Comparison of ENCODE assay signal across 8 cellular contexts in the genomic region with DNA sequence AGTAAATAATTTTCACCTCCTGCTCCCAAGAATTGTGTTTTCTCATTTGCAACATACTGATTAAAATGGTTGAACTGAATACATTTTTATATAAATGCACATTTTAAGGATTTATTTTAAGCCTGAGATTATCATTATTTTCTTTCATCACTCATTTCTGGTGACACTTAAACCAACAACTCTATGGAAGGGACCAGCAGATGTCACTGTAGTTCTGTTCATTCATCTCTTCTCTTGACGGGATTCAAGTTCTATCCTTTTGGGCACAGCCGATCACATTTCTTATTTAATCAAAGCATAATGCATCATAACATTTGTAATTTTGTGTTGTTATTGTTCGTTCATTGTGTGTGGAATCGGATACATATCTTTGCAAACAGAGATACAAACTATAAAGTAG.
DNase-seq lines count a peak whose midpoint lies in the region; ATAC-seq lines count a peak whose summit lies in the region.

No MANE protein-coding gene starts in this region.

- H2BK120ac ChIP-seq in mesenchymal stem cell (ENCODE audit: low read depth, low read length): no peak overlapping the region

- H3K14ac ChIP-seq in mesenchymal stem cell (ENCODE audit: low read length in 2 of 2): no peak overlapping the region

- H3K9ac ChIP-seq in mesenchymal stem cell (ENCODE audit: low read length): no peak overlapping the region

- no peak overlapping the region for H3K27ac ChIP-seq in mesenchymal stem cell (ENCODE audit: low read length, poor library complexity, severe bottlenecking)

- no peak overlapping the region for H3K4me2 ChIP-seq in mesenchymal stem cell (ENCODE audit: low read length, poor library complexity, severe bottlenecking)

- H2AK5ac ChIP-seq in mesenchymal stem cell (ENCODE audit: low read length, severe bottlenecking): no peak overlapping the region

- no peak overlapping the region for H2AFZ ChIP-seq in mesenchymal stem cell (ENCODE audit: low read depth, low read length)

- H3K36me3 ChIP-seq in mesenchymal stem cell (ENCODE audit: control insufficient read depth in 1 of 2, insufficient read depth in 2 of 2, low read depth in 1 of 2, low read length in 2 of 2): no peaks in the 10 kb centered on the region

- no peak overlapping the region for H4K91ac ChIP-seq in mesenchymal stem cell (ENCODE audit: low read length)

- no peaks in the 10 kb centered on the region for H3K9me3 ChIP-seq in mesenchymal stem cell (ENCODE audit: control insufficient read depth, low read length)

- H2BK12ac ChIP-seq in mesenchymal stem cell (ENCODE audit: low read length in 2 of 2): no peak overlapping the region

- H2BK5ac ChIP-seq in mesenchymal stem cell (ENCODE audit: low read depth, low read length, poor library complexity, severe bottlenecking): no peak overlapping the region

- DNase-seq in GM04504 (ENCODE audit: low read depth) (peak; percentile 48), NCI-H2171 (lab: John Stamatoyannopoulos, UW) (peak; percentile 4), cerebellar cortex (ENCODE audit: low spot score) (peak; percentile 88), mesenchymal stem cell (peak; percentile 74)
- DNase-seq in activated effector memory CD4-positive, alpha-beta T cell treated with Interleukin-2 at 50 U/mL for 16 hours: no peak
- no peak for DNase-seq in stimulated activated CD4-positive, alpha-beta T cell treated with anti-CD3 and anti-CD28 coated beads, Interleukin-4, amount 100 ng/mL, for 24 hours

- H3K23ac ChIP-seq in mesenchymal stem cell (ENCODE audit: low read length in 2 of 2): no peak overlapping the region

- H3K27me3 ChIP-seq in mesenchymal stem cell (ENCODE audit: control insufficient read depth in 1 of 2, insufficient read depth in 1 of 2, low read length in 2 of 2): peaks cover 0 to 16% of the 10 kb centered on the region in 2 experiments

- no CpG with 5 or more reads among the region's 4 CpGs for WGBS in mesenchymal stem cell

- no peak overlapping the region for H3K18ac ChIP-seq in mesenchymal stem cell (ENCODE audit: low read depth in 1 of 2, low read length in 2 of 2)

- H3K4ac ChIP-seq in mesenchymal stem cell (ENCODE audit: low read depth in 1 of 2, low read length in 2 of 2): peak overlapping the region in 1 of 2 experiments; percentile 60

- H3K4me1 ChIP-seq in mesenchymal stem cell (ENCODE audit: control insufficient read depth, insufficient read depth, low read depth, low read length): no peaks in the 10 kb centered on the region

- no peak for ATAC-seq in GM19351 (IDR thresholded peaks at IDR 0.05; ENCODE audit: unreplicated experiment)
- no peak for ATAC-seq in GM21423 (IDR thresholded peaks at IDR 0.05; ENCODE audit: unreplicated experiment)

- H4K8ac ChIP-seq in mesenchymal stem cell (ENCODE audit: low read length): no peak overlapping the region

- no peaks in the 10 kb centered on the region for H3K79me1 ChIP-seq in mesenchymal stem cell (replicated peaks; ENCODE audit: low read length, poor library complexity, severe bottlenecking)

- no peak overlapping the region for H3K4me3 ChIP-seq in mesenchymal stem cell (ENCODE audit: insufficient read depth in 1 of 2, low read depth in 1 of 2, low read length in 2 of 2)

- no peak overlapping the region for H2BK15ac ChIP-seq in mesenchymal stem cell (ENCODE audit: low read depth, poor library complexity, severe bottlenecking)

Comparison
In these comparisons a context has a peak if more than half of its experiments do, and no peak if none do; other contexts are left out.
1. DNase-seq: peak in GM04504 (single experiment), NCI-H2171 (single experiment), cerebellar cortex (single experiment) and mesenchymal stem cell (single experiment); none in activated effector memory CD4-positive, alpha-beta T cell treated with Interleukin-2 at 50 U/mL for 16 hours (single experiment) and stimulated activated CD4-positive, alpha-beta T cell treated with anti-CD3 and anti-CD28 coated beads, Interleukin-4, amount 100 ng/mL, for 24 hours (single experiment).